ENCODE assay signal across 19 cellular contexts in the genomic region with DNA sequence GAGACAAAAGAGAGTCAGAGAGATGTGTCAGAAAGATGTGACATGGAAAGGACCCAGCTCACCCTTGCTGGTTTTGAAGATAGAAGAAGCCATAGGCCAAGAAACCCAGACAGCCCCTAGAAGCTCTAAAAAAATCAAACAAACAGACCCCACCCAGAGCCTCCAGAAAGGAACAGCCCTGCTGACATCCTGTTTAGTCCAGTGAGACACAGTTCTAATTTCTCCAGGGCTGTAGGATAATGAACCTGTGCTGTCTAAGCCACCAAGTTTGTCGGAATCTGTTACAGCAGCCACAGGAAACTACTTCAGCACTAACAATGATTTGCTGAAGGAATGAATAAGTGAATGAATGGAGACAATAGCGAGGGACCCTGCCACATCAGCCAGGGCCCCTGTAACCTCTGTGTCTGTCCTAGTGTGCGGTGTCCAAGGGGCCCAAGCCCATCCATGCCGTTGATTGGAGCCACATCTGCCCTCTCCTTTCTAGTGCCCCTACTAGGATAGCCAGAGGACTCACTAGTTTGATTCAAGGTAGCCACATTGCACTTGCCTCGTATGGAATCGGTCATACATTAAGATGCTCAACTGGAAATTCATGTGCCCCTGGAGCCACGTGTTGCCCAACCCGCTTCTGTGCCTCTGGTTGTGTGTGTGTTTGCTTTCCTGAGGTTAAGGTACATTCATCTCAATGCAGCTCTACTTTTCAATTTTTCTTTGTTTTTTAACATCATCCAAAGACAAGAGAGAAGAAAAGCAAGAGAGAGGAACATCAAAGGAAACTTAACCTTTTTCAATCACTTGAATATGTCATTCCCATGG. TPM values are rescaled to one million over a fixed set of nuclear protein-coding genes. Genes with fewer than 3 reads are reported as not detected.
A peak's percentile ranks its signal among the peaks of the same experiment; 100 is the strongest.
DNase-seq lines count a peak whose midpoint lies in the region; ATAC-seq and TF ChIP-seq lines count a peak whose summit lies in the region.
"Had no signal": no experiment of that assay in that cellular context is flagged by ENCODE, and none has a peak within 500 bp of the region (broad histone marks: within the 10 kb centered on the region; RNA-seq: fewer than 3 reads in every experiment).

No MANE protein-coding gene starts in this region.

- peak overlapping the region in 1 of 4 donors; percentile 40 for H3K4me3 Mint-ChIP-seq in CD4-positive, CD25-positive, alpha-beta regulatory T cell

- H3K27ac ChIP-seq in CD4-positive, CD25-positive, alpha-beta regulatory T cell (ENCODE audit: insufficient read depth, low read length, poor library complexity, severe bottlenecking): no peak overlapping the region
- H3K27ac ChIP-seq in right atrium auricular region: peak overlapping the region; percentile 57 to 59
- peak overlapping the region; percentile 15 for H3K27ac ChIP-seq in psoas muscle

- H3K4me1 ChIP-seq in CD4-positive, CD25-positive, alpha-beta regulatory T cell (ENCODE audit: control insufficient read depth, insufficient read depth, low read length, poor library complexity, severe bottlenecking): no peaks in the 10 kb centered on the region
- H3K4me1 ChIP-seq in right atrium auricular region (peaks cover 0 to 6% of the 10 kb centered on the region in 2 donors), psoas muscle (no peaks in the 10 kb centered on the region)

- peaks cover 0 to 3% (median 0%) of the 10 kb centered on the region in 7 donors for H3K9me3 Mint-ChIP-seq in CD4-positive, CD25-positive, alpha-beta regulatory T cell

- TF ChIP-seq CTCF in right atrium auricular region (IDR thresholded peaks at IDR 0.05) (no peak), psoas muscle (IDR thresholded peaks at IDR 0.05) (no peak)

- no peak for ATAC-seq in CD4-positive, CD25-positive, alpha-beta regulatory T cell (ENCODE audit: low read depth in 2 of 2)
- ATAC-seq in psoas muscle: no peak

- peaks cover 40% of the 10 kb centered on the region for H3K36me3 Mint-ChIP-seq in CD4-positive, CD25-positive, alpha-beta regulatory T cell

- no peaks in the 10 kb centered on the region for H3K27me3 Mint-ChIP-seq in CD4-positive, CD25-positive, alpha-beta regulatory T cell

- H3K4me1 Mint-ChIP-seq in CD4-positive, CD25-positive, alpha-beta regulatory T cell: peaks cover 0 to 9% (median 2%) of the 10 kb centered on the region in 4 donors

- H3K4me3 ChIP-seq in CD4-positive, CD25-positive, alpha-beta regulatory T cell (ENCODE audit: low read depth, low read length): no peak overlapping the region
- H3K4me3 ChIP-seq in right atrium auricular region (no peak overlapping the region), psoas muscle (no peak overlapping the region)

- 87 to 89% (median 87%) methylated on average over 8 of the region's 8 CpGs for WGBS in psoas muscle, 3 donors

- no peak for DNase-seq in CD4-positive, CD25-positive, alpha-beta regulatory T cell
- peak; percentile 41 for DNase-seq in NCI-H345 treated with DMSO at 0.1 percent for 48 hours (lab: John Stamatoyannopoulos, UW; ENCODE audit: unreplicated experiment)
- no peak for DNase-seq in right atrium auricular region (ENCODE audit: low spot score)
- DNase-seq in psoas muscle: no peak
- no peak for DNase-seq in AML-193 (lab: John Stamatoyannopoulos, UW)
- DNase-seq in NCI-H146 treated with DMSO at 0.1 percent for 48 hours (lab: John Stamatoyannopoulos, UW; ENCODE audit: unreplicated experiment): no peak
- DNase-seq in UCSD-AML1 (lab: John Stamatoyannopoulos, UW; ENCODE audit: unreplicated experiment): no peak
- DNase-seq: C1 segment of cervical spinal cord; MM.1S; NCI-H1092 treated with DMSO at 0.1 percent for 48 hours; NCI-H146; NCI-H2081; NCI-H510A; NCI-H748 treated with DMSO at 0.1 percent for 48 hours; NK-92 treated with Interleukin-12 subunit alpha and Interleukin-12 subunit beta, amount 100 ng/mL, for 24 hours; OCI-M1; SIG-M5 had no signal

- intact Hi-C loops in psoas muscle (cut with DNase I): no loop called here

- no peaks in the 10 kb centered on the region for H3K36me3 ChIP-seq in CD4-positive, CD25-positive, alpha-beta regulatory T cell (ENCODE audit: control insufficient read depth, insufficient read depth, low read length)
- no peaks in the 10 kb centered on the region for H3K36me3 ChIP-seq in right atrium auricular region
- H3K36me3 ChIP-seq in psoas muscle (ENCODE audit: insufficient read depth in 1 of 2, low read depth in 1 of 2): no peaks in the 10 kb centered on the region

- H3K27me3 ChIP-seq in CD4-positive, CD25-positive, alpha-beta regulatory T cell (ENCODE audit: control insufficient read depth, insufficient read depth, low read length): no peaks in the 10 kb centered on the region
- H3K27me3 ChIP-seq in right atrium auricular region: no peaks in the 10 kb centered on the region
- H3K27me3 ChIP-seq in psoas muscle (ENCODE audit: insufficient read depth in 3 of 3, low read length in 2 of 3): no peaks in the 10 kb centered on the region

- H3K27ac Mint-ChIP-seq in CD4-positive, CD25-positive, alpha-beta regulatory T cell: peak overlapping the region in 2 of 3 donors; percentile 20 to 68

- no peaks in the 10 kb centered on the region for H3K9me3 ChIP-seq in CD4-positive, CD25-positive, alpha-beta regulatory T cell (ENCODE audit: control insufficient read depth in 2 of 2, low read length in 2 of 2)
- no peaks in the 10 kb centered on the region for H3K9me3 ChIP-seq in right atrium auricular region
- no peaks in the 10 kb centered on the region for H3K9me3 ChIP-seq in psoas muscle

RNA-seq across cellular contexts. Expression of a gene that starts 32.5 kb away (rescaled TPM):
- total RNA-seq in CD4-positive, CD25-positive, alpha-beta regulatory T cell: 5.7 TPM
- 1 to 10 TPM in 1 of 4 donors, under 1 TPM in 3; 0.41 to 1.7 (median 0.62) TPM for polyA plus RNA-seq in CD4-positive, CD25-positive, alpha-beta regulatory T cell
- total RNA-seq in right atrium auricular region (1 to 10 TPM; 3.5 to 5.8 TPM), psoas muscle (1 to 10 TPM in 3 of 4 donors, under 1 TPM in 1; 0.71 to 2.4 (median 1.5) TPM)
- polyA plus RNA-seq in psoas muscle: 1 to 10 TPM in 1 of 3 donors, under 1 TPM in 2; 0.37 to 2.7 (median 0.52) TPM
- total RNA-seq: H4, RPMI7951 had no signal
